15 cellular contexts compared by ENCODE assay signal in genomic region chr6:15841937-15842698, GRCh38.
DNase-seq lines count a peak whose midpoint lies in the region; ATAC-seq, FAIRE-seq and TF ChIP-seq lines count a peak whose summit lies in the region.
"Had no signal": no experiment of that assay in that cellular context is flagged by ENCODE, and none has a peak within 500 bp of the region (broad histone marks: within the 10 kb centered on the region; RNA-seq: fewer than 3 reads in every experiment).

No MANE protein-coding gene starts in this region.

- FAIRE-seq in GM19239 (lab: Jason Lieb, UNC): no peak

- H3K36me3 ChIP-seq in GM23338 (ENCODE audit: insufficient read depth): no peaks in the 10 kb centered on the region
- no peaks in the 10 kb centered on the region for H3K36me3 ChIP-seq in sigmoid colon

- intact Hi-C loops in left ventricle myocardium superior (cut with micrococcal nuclease) (no loop called here), sigmoid colon (cut with DNase I) (no loop called here)

- H3K27ac ChIP-seq in GM23338 (ENCODE audit: low read depth) (no peak overlapping the region), sigmoid colon (peak overlapping the region in 3 of 4 donors; percentile 6 to 20 (median 11))

- TF ChIP-seq POLR2A in sigmoid colon (IDR thresholded peaks at IDR 0.05): no peak

- no peaks in the 10 kb centered on the region for H3K9me3 Mint-ChIP-seq in GM23338
- H3K9me3 Mint-ChIP-seq in stimulated activated memory B cell treated with anti-CD40 and anti-IgM and Interleukin-4, amounts not matched to agents 10 μg/mL and 1 μg/mL and 100 μg/mL, for 72 hours: no peaks in the 10 kb centered on the region
- H3K9me3 Mint-ChIP-seq: activated naive CD8-positive, alpha-beta T cell treated with anti-CD3 and anti-CD28 coated beads for 36 hours; endodermal cell; IgD-negative memory B cell; type B pancreatic cell; WTC11 had no signal

- H3K4me1 ChIP-seq in GM23338 (ENCODE audit: insufficient read depth) (no peaks in the 10 kb centered on the region), sigmoid colon (no peaks in the 10 kb centered on the region)

- no peaks in the 10 kb centered on the region for H3K9me2 ChIP-seq in GM23338 (ENCODE audit: insufficient read depth)

- H3K4me1 Mint-ChIP-seq in GM23338: peaks cover 17% of the 10 kb centered on the region
- no peaks in the 10 kb centered on the region for H3K4me1 Mint-ChIP-seq in stimulated activated memory B cell treated with anti-CD40 and anti-IgM and Interleukin-4, amounts not matched to agents 10 μg/mL and 1 μg/mL and 100 μg/mL, for 72 hours
- H3K4me1 Mint-ChIP-seq: activated naive CD8-positive, alpha-beta T cell treated with anti-CD3 and anti-CD28 coated beads for 36 hours; IgD-negative memory B cell had no signal

- H3K4me3 ChIP-seq in GM23338 (no peak overlapping the region), sigmoid colon (no peak overlapping the region)

- no peak overlapping the region for H3K4me3 Mint-ChIP-seq in GM23338
- no peak overlapping the region for H3K4me3 Mint-ChIP-seq in stimulated activated memory B cell treated with anti-CD40 and anti-IgM and Interleukin-4, amounts not matched to agents 10 μg/mL and 1 μg/mL and 100 μg/mL, for 72 hours
- H3K4me3 Mint-ChIP-seq: activated naive CD8-positive, alpha-beta T cell treated with anti-CD3 and anti-CD28 coated beads for 36 hours; endodermal cell; IgD-negative memory B cell; type B pancreatic cell; WTC11 had no signal

- H3K27me3 Mint-ChIP-seq in GM23338 (ENCODE audit: insufficient read depth, low read depth, poor library complexity): peaks cover 4% of the 10 kb centered on the region
- no peaks in the 10 kb centered on the region for H3K27me3 Mint-ChIP-seq in stimulated activated memory B cell treated with anti-CD40 and anti-IgM and Interleukin-4, amounts not matched to agents 10 μg/mL and 1 μg/mL and 100 μg/mL, for 72 hours
- H3K27me3 Mint-ChIP-seq: type B pancreatic cell had no signal

- H3K4me2 ChIP-seq in GM23338: no peak overlapping the region

- no peak for DNase-seq in GM23338 (ENCODE audit: low spot score)
- peak; percentile 25 for DNase-seq in cerebellar cortex (ENCODE audit: low spot score)
- DNase-seq in left ventricle myocardium superior: peak; percentile 45
- peak; percentile 69 for DNase-seq in sigmoid colon
- no peak for DNase-seq in occipital lobe (lab: John Stamatoyannopoulos, UW)
- no peak for DNase-seq in GM19239 (ENCODE audit: insufficient read length, low spot score)
- DNase-seq: activated naive CD8-positive, alpha-beta T cell treated with anti-CD3 and anti-CD28 coated beads for 36 hours; endodermal cell; NCI-H1417; T-helper 9 cell had no signal

- no peak for TF ChIP-seq EP300 in sigmoid colon (IDR thresholded peaks at IDR 0.05)

- H2AFZ ChIP-seq in GM23338: 0 out of 2 replicates have a peak overlapping the region, but pooled peaks have one; percentile 63

- 83 to 87% methylated on average over 9 of the region's 9 CpGs for WGBS in sigmoid colon, 2 donors

- 0 out of 2 replicates have a peak overlapping the region, but pooled peaks have one; percentile 18 for H3K27ac Mint-ChIP-seq in GM23338
- H3K27ac Mint-ChIP-seq in stimulated activated memory B cell treated with anti-CD40 and anti-IgM and Interleukin-4, amounts not matched to agents 10 μg/mL and 1 μg/mL and 100 μg/mL, for 72 hours: no peak overlapping the region
- H3K27ac Mint-ChIP-seq: activated naive CD8-positive, alpha-beta T cell treated with anti-CD3 and anti-CD28 coated beads for 36 hours; endodermal cell; IgD-negative memory B cell; type B pancreatic cell; WTC11 had no signal

- no peaks in the 10 kb centered on the region for H3K9me3 ChIP-seq in sigmoid colon

- H4K20me1 ChIP-seq in GM23338 (replicated peaks; ENCODE audit: insufficient read depth): no peaks in the 10 kb centered on the region

- H3F3A ChIP-seq in GM23338 (replicated peaks; ENCODE audit: low read depth): no peaks in the 10 kb centered on the region

- no peak for ATAC-seq in GM23338
- ATAC-seq in left ventricle myocardium superior: peak; percentile 94
- no peak for ATAC-seq in stimulated activated memory B cell treated with anti-CD40 and anti-IgM and Interleukin-4, amounts not matched to agents 10 μg/mL and 1 μg/mL and 100 μg/mL, for 72 hours
- ATAC-seq in HG02973 (IDR thresholded peaks at IDR 0.05; ENCODE audit: unreplicated experiment): no peak
- ATAC-seq: WTC11 had no signal

- no peak for TF ChIP-seq CTCF in GM23338 (conservative IDR thresholded peaks at IDR 0.05; ENCODE audit: low read depth in 2 of 2)
- TF ChIP-seq CTCF in sigmoid colon (IDR thresholded peaks at IDR 0.05): no peak

- no peaks in the 10 kb centered on the region for H3K79me2 ChIP-seq in GM23338 (replicated peaks; ENCODE audit: insufficient read depth)

- H3K27me3 ChIP-seq in GM23338 (ENCODE audit: insufficient read depth) (no peaks in the 10 kb centered on the region), sigmoid colon (no peaks in the 10 kb centered on the region)

- no peaks in the 10 kb centered on the region for H3K36me3 Mint-ChIP-seq in GM23338 (ENCODE audit: low read depth)
- no peaks in the 10 kb centered on the region for H3K36me3 Mint-ChIP-seq in stimulated activated memory B cell treated with anti-CD40 and anti-IgM and Interleukin-4, amounts not matched to agents 10 μg/mL and 1 μg/mL and 100 μg/mL, for 72 hours
- H3K36me3 Mint-ChIP-seq: activated naive CD8-positive, alpha-beta T cell treated with anti-CD3 and anti-CD28 coated beads for 36 hours; IgD-negative memory B cell; type B pancreatic cell; WTC11 had no signal

TF ChIP-seq in GM23338, 12 proteins besides CTCF, POLR2A, EP300 and RAD21 (continues in another document):
- no peak for TF ChIP-seq ETS1 (IDR thresholded peaks at IDR 0.05)
- no peak for TF ChIP-seq NANOG (IDR thresholded peaks at IDR 0.05; ENCODE audit: borderline replicate concordance)
- no peak for TF ChIP-seq POLR2AphosphoS5 (IDR thresholded peaks at IDR 0.05; ENCODE audit: low read depth)
- TF ChIP-seq STAT1 (IDR thresholded peaks at IDR 0.05; ENCODE audit: unreplicated experiment): no peak

Comparison
In these comparisons a context has a peak if more than half of its experiments do, and no peak if none do; other contexts are left out.
1. DNase-seq: peak in cerebellar cortex (single experiment), left ventricle myocardium superior (single experiment) and sigmoid colon (single experiment); none in GM23338 (single experiment), occipital lobe (single experiment) and GM19239 (single experiment).